11 cellular contexts compared by ENCODE assay signal in genomic region chr10:28839600-28840007, GRCh38.
DNase-seq lines count a peak whose midpoint lies in the region; ATAC-seq and TF ChIP-seq lines count a peak whose summit lies in the region.
"Had no signal": no experiment of that assay in that cellular context is flagged by ENCODE, and none has a peak within 500 bp of the region (broad histone marks: within the 10 kb centered on the region; RNA-seq: fewer than 3 reads in every experiment).

No MANE protein-coding gene starts in this region.

- H3K9me3 ChIP-seq in lower lobe of right lung, result no peaks in the 10 kb centered on the region

- no peak for TF ChIP-seq CTCF in lower lobe of right lung (IDR thresholded peaks at IDR 0.05)

- in situ Hi-C loops in Caki2 (cut with HindIII; ENCODE audit: low pct_unique_long_range_greater_than_20kb, low sequenced_read_pairs), result no loop called here

- DNase-seq in Caki2 (ENCODE audit: low read depth) (peak; percentile 81), NCI-H226 (peak; percentile 79), dermis blood vessel endothelial cell (peak; percentile 1), lower lobe of right lung (no peak), superior temporal gyrus (ENCODE audit: extremely low spot score) (no peak), NCI-H187 treated with DMSO at 0.1 percent for 48 hours (lab: John Stamatoyannopoulos, UW) (no peak)
- DNase-seq in stimulated activated CD4-positive, alpha-beta T cell treated with anti-CD3 and anti-CD28 coated beads, Interleukin-15, amount 100 ng/mL, for 24 hours, result no peak
- DNase-seq: C1 segment of cervical spinal cord; stimulated activated CD4-positive, alpha-beta T cell treated with anti-CD3 and anti-CD28 coated beads, Interleukin-12 subunit alpha, Interleukin-12 subunit beta, amount 100 ng/mL, for 4 hours; T-helper 1 cell had no signal

- no peaks in the 10 kb centered on the region for H3K36me3 ChIP-seq in lower lobe of right lung

- ATAC-seq in lower lobe of right lung (peak; percentile 17 to 51), HG03571 (IDR thresholded peaks at IDR 0.05; ENCODE audit: unreplicated experiment) (no peak)

- H3K27ac ChIP-seq in lower lobe of right lung, result no peak overlapping the region

- intact Hi-C loops in lower lobe of right lung (cut with DNase I), result no loop called here

- no peaks in the 10 kb centered on the region for H3K27me3 ChIP-seq in lower lobe of right lung (ENCODE audit: low read depth)

- H3K4me3 ChIP-seq in lower lobe of right lung, result no peak overlapping the region

- H3K4me1 ChIP-seq in lower lobe of right lung, result peaks cover 9% of the 10 kb centered on the region

Comparison
In these comparisons a context has a peak if more than half of its experiments do, and no peak if none do; other contexts are left out.
1. DNase-seq: peak in Caki2 (single experiment), NCI-H226 (single experiment) and dermis blood vessel endothelial cell (single experiment); none in lower lobe of right lung (single experiment), stimulated activated CD4-positive, alpha-beta T cell treated with anti-CD3 and anti-CD28 coated beads, Interleukin-15, amount 100 ng/mL, for 24 hours (single experiment), superior temporal gyrus (single experiment) and NCI-H187 treated with DMSO at 0.1 percent for 48 hours (single experiment).